In genomic region chr14:64213079-64213478, GRCh38 we compare ENCODE assay signal across 21 cellular contexts.
DNase-seq lines count a peak whose midpoint lies in the region; ATAC-seq, FAIRE-seq and TF ChIP-seq lines count a peak whose summit lies in the region.
"Had no signal": no experiment of that assay in that cellular context is flagged by ENCODE, and none has a peak within 500 bp of the region (broad histone marks: within the 10 kb centered on the region; RNA-seq: fewer than 3 reads in every experiment).

No MANE protein-coding gene starts in this region.

- no peaks in the 10 kb centered on the region for H3K9me3 Mint-ChIP-seq in central memory CD8-positive, alpha-beta T cell
- H3K9me3 Mint-ChIP-seq in neural crest cell (no peaks in the 10 kb centered on the region), type B pancreatic cell (no peaks in the 10 kb centered on the region)
- H3K9me3 Mint-ChIP-seq: activated CD4-positive, alpha-beta T cell treated with anti-CD3 and anti-CD28 coated beads, Interleukin-2, amount 10 ng/mL, durations not matched to agents 7 days and 5 days had no signal

- DNase-seq in left ventricle myocardium inferior (no peak), left ventricle myocardium superior (no peak), neural crest cell (ENCODE audit: low read depth, low spot score) (no peak), type B pancreatic cell (ENCODE audit: extremely low spot score, unreplicated experiment) (no peak), RCC 7860 (ENCODE audit: low spot score) (no peak)
- no peak for DNase-seq in central memory CD8-positive, alpha-beta T cell (ENCODE audit: low spot score in 2 of 2)
- DNase-seq: activated CD4-positive, alpha-beta T cell treated with anti-CD3 and anti-CD28 coated beads, Interleukin-2, amount 10 ng/mL, durations not matched to agents 7 days and 5 days; activated effector memory CD4-positive, alpha-beta T cell treated with Interleukin-2 at 50 U/mL for 16 hours; Calu3; central memory CD4-positive, alpha-beta T cell; erythroblast; left colon; NCI-H146; NCI-H82; SIG-M5; T-helper 17 cell had no signal

- H3K4me1 Mint-ChIP-seq in central memory CD8-positive, alpha-beta T cell = no peaks in the 10 kb centered on the region
- H3K4me1 Mint-ChIP-seq in neural crest cell (peaks cover 5% of the 10 kb centered on the region), type B pancreatic cell (ENCODE audit: unreplicated experiment) (peaks cover 5% of the 10 kb centered on the region)

- peak overlapping the region; percentile 25 for H3K27ac Mint-ChIP-seq in central memory CD8-positive, alpha-beta T cell (ENCODE audit: low read depth)
- H3K27ac Mint-ChIP-seq in neural crest cell (ENCODE audit: unreplicated experiment) (peak overlapping the region; percentile 43), type B pancreatic cell (peak overlapping the region; percentile 98)
- H3K27ac Mint-ChIP-seq: activated CD4-positive, alpha-beta T cell treated with anti-CD3 and anti-CD28 coated beads, Interleukin-2, amount 10 ng/mL, durations not matched to agents 7 days and 5 days had no signal

- H3K4me1 ChIP-seq in left ventricle myocardium inferior = peaks cover 82% of the 10 kb centered on the region

- TF ChIP-seq CTCF in left ventricle myocardium inferior (IDR thresholded peaks at IDR 0.05; ENCODE audit: borderline replicate concordance) = no peak
- no peak for TF ChIP-seq CTCF in neural crest cell (conservative IDR thresholded peaks at IDR 0.05)
- TF ChIP-seq CTCF in type B pancreatic cell (conservative IDR thresholded peaks at IDR 0.05) = no peak

- no peak for FAIRE-seq in RCC 7860 (lab: Jason Lieb, UNC)
- FAIRE-seq: HepG2 had no signal

- peaks cover 86% of the 10 kb centered on the region for H3K36me3 ChIP-seq in left ventricle myocardium inferior

- H3K4me3 ChIP-seq in left ventricle myocardium inferior = no peak overlapping the region
- H3K4me3 ChIP-seq: BLaER1 treated with 17β-estradiol and CSF1 and Interleukin-3, amounts not matched to agents 10 nM and 100 nM; gastroesophageal sphincter had no signal

- no peaks in the 10 kb centered on the region for H3K27me3 ChIP-seq in left ventricle myocardium inferior (ENCODE audit: low read depth)
- H3K27me3 ChIP-seq: BLaER1 treated with 17β-estradiol and CSF1 and Interleukin-3, amounts not matched to agents 10 nM and 100 nM; gastroesophageal sphincter had no signal

- H3K4me3 Mint-ChIP-seq in central memory CD8-positive, alpha-beta T cell = no peak overlapping the region
- H3K4me3 Mint-ChIP-seq in neural crest cell = no peak overlapping the region
- H3K4me3 Mint-ChIP-seq in type B pancreatic cell = peak overlapping the region; percentile 55
- H3K4me3 Mint-ChIP-seq: activated CD4-positive, alpha-beta T cell treated with anti-CD3 and anti-CD28 coated beads, Interleukin-2, amount 10 ng/mL, durations not matched to agents 7 days and 5 days; T-helper 17 cell had no signal

- peak overlapping the region; percentile 94 for H3K27ac ChIP-seq in left ventricle myocardium inferior (replicated peaks)
- H3K27ac ChIP-seq: BLaER1 treated with 17β-estradiol and CSF1 and Interleukin-3, amounts not matched to agents 10 nM and 100 nM; gastroesophageal sphincter had no signal

- H3K9me3 ChIP-seq in left ventricle myocardium inferior (replicated peaks) = no peaks in the 10 kb centered on the region
- H3K9me3 ChIP-seq: BLaER1 treated with 17β-estradiol and CSF1 and Interleukin-3, amounts not matched to agents 10 nM and 100 nM; gastroesophageal sphincter had no signal

- peaks cover 79% of the 10 kb centered on the region for H3K36me3 Mint-ChIP-seq in central memory CD8-positive, alpha-beta T cell (ENCODE audit: insufficient read depth)
- peaks cover 32% of the 10 kb centered on the region for H3K36me3 Mint-ChIP-seq in neural crest cell (ENCODE audit: low read depth)
- peaks cover 36% of the 10 kb centered on the region for H3K36me3 Mint-ChIP-seq in type B pancreatic cell

- no peak for ATAC-seq in left ventricle myocardium superior
- no peak for ATAC-seq in central memory CD8-positive, alpha-beta T cell (replicated peaks; ENCODE audit: extremely low read depth, poor library complexity, severe bottlenecking)
- no peak for ATAC-seq in GM21529 (IDR thresholded peaks at IDR 0.05; ENCODE audit: unreplicated experiment)
- no peak for ATAC-seq in GM21381 (IDR thresholded peaks at IDR 0.05; ENCODE audit: unreplicated experiment)
- ATAC-seq: gastroesophageal sphincter, HepG2, left colon, T-helper 17 cell had no signal

- intact Hi-C loops in left ventricle myocardium inferior (cut with micrococcal nuclease) (no loop called here), left ventricle myocardium superior (cut with micrococcal nuclease) (no loop called here)

- no peaks in the 10 kb centered on the region for H3K27me3 Mint-ChIP-seq in central memory CD8-positive, alpha-beta T cell
- H3K27me3 Mint-ChIP-seq in neural crest cell (ENCODE audit: low read depth) (no peaks in the 10 kb centered on the region), type B pancreatic cell (no peaks in the 10 kb centered on the region)
- H3K27me3 Mint-ChIP-seq: activated CD4-positive, alpha-beta T cell treated with anti-CD3 and anti-CD28 coated beads, Interleukin-2, amount 10 ng/mL, durations not matched to agents 7 days and 5 days; T-helper 17 cell had no signal

Comparison
In these comparisons a context has a peak if more than half of its experiments do, and no peak if none do; other contexts are left out.
1. H3K27ac Mint-ChIP-seq: peak in every context shown above with its lines; median percentile 98 in type B pancreatic cell; 43 in neural crest cell; 25 in central memory CD8-positive, alpha-beta T cell.